8 cellular contexts compared by ENCODE assay signal in genomic region chr2:23940976-23941605, GRCh38. TPM values are rescaled to one million over a fixed set of nuclear protein-coding genes. Genes with fewer than 3 reads are reported as not detected.
A peak's percentile ranks its signal among the peaks of the same experiment; 100 is the strongest.
DNase-seq lines count a peak whose midpoint lies in the region; ATAC-seq and TF ChIP-seq lines count a peak whose summit lies in the region.

No MANE protein-coding gene starts in this region.

- H3K27ac Mint-ChIP-seq in T-helper 17 cell (peak overlapping the region; percentile 86), osteocyte (ENCODE audit: unreplicated experiment) (peak overlapping the region; percentile 93)

- no peaks in the 10 kb centered on the region for H3K9me3 ChIP-seq in T-helper 17 cell (ENCODE audit: control insufficient read depth, low read length, poor library complexity, severe bottlenecking)

- no peaks in the 10 kb centered on the region for H3K9me3 Mint-ChIP-seq in osteocyte (ENCODE audit: unreplicated experiment)

- in situ Hi-C loops in ACHN (cut with HindIII; ENCODE audit: low pct_ligation_motif_present, low pct_unique_long_range_greater_than_20kb, low sequenced_read_pairs) = no loop called here

- ATAC-seq in T-helper 17 cell (no peak), HG03280 (IDR thresholded peaks at IDR 0.05; ENCODE audit: unreplicated experiment) (no peak), left lobe of liver (no peak)

- peak overlapping the region; percentile 95 for H3K4me3 Mint-ChIP-seq in T-helper 17 cell
- peak overlapping the region; percentile 92 for H3K4me3 Mint-ChIP-seq in osteocyte (ENCODE audit: unreplicated experiment)

- H3K4me3 ChIP-seq in H7 (ENCODE audit: insufficient read depth, low read depth, low read length) = peak overlapping the region; percentile 79
- peak overlapping the region; percentile 82 for H3K4me3 ChIP-seq in fibroblast of villous mesenchyme (ENCODE audit: low read depth, low read length)

- H3K4me1 Mint-ChIP-seq in T-helper 17 cell (peaks cover 26% of the 10 kb centered on the region), osteocyte (ENCODE audit: unreplicated experiment) (peaks cover 40% of the 10 kb centered on the region)

- no peaks in the 10 kb centered on the region for H3K27me3 ChIP-seq in H7 (ENCODE audit: control insufficient read depth, insufficient read depth, low read length)

- H3K27me3 Mint-ChIP-seq in T-helper 17 cell = peaks cover 8% of the 10 kb centered on the region
- H3K27me3 Mint-ChIP-seq in osteocyte (ENCODE audit: unreplicated experiment) = no peaks in the 10 kb centered on the region

- peak; percentile 25 for DNase-seq in ACHN
- no peak for DNase-seq in H7
- no peak for DNase-seq in T-helper 17 cell
- peak; percentile 71 for DNase-seq in fibroblast of villous mesenchyme (ENCODE audit: low read depth)
- no peak for DNase-seq in osteocyte (ENCODE audit: extremely low spot score, unreplicated experiment)
- no peak for DNase-seq in left lobe of liver (ENCODE audit: low spot score)
- no peak for DNase-seq in NK-92 treated with Interleukin-12 subunit alpha and Interleukin-12 subunit beta, amount 100 ng/mL, for 24 hours (lab: John Stamatoyannopoulos, UW)

- H3K36me3 Mint-ChIP-seq in T-helper 17 cell (ENCODE audit: low read depth) = peaks cover 3% of the 10 kb centered on the region
- peaks cover 8% of the 10 kb centered on the region for H3K36me3 Mint-ChIP-seq in osteocyte (ENCODE audit: unreplicated experiment)

- TF ChIP-seq CTCF in fibroblast of villous mesenchyme (IDR thresholded peaks at IDR 0.05; ENCODE audit: insufficient read depth, low read depth, low read length) (no peak), osteocyte (IDR thresholded peaks at IDR 0.05) (no peak)

- H3K36me3 ChIP-seq in H7 (replicated peaks; ENCODE audit: control insufficient read depth, insufficient read depth, low read length) = no peaks in the 10 kb centered on the region; the same call in 1 of the 2 replicates

RNA-seq across cellular contexts. Expression of gene UBXN2A, which starts 0.8 kb away (rescaled TPM):
- total RNA-seq in H7 (2014; rRNA removed; shearing (Covaris generic)) = 16.6 and 18.8 TPM in 2 replicates
- total RNA-seq in T-helper 17 cell = 10 to 100 TPM; 12.0 to 13.9 TPM
- total RNA-seq in fibroblast of villous mesenchyme = 9.3 and 18.1 TPM in 2 replicates
- 18.8 and 18.9 TPM in 2 replicates for total RNA-seq in osteocyte
- 6.1 TPM for total RNA-seq in left lobe of liver

RNA-seq across cellular contexts. Expression of gene ATAD2B, which starts 14.2 kb away (rescaled TPM):
- 9.5 and 11.4 TPM in 2 replicates for total RNA-seq in H7 (2014; rRNA removed; shearing (Covaris generic))
- total RNA-seq in T-helper 17 cell = 10 to 100 TPM; 48.3 to 52.3 TPM
- total RNA-seq in fibroblast of villous mesenchyme = 12.9 and 16.0 TPM in 2 replicates
- 23.8 and 27.3 TPM in 2 replicates for total RNA-seq in osteocyte
- 11.1 TPM for total RNA-seq in left lobe of liver

Comparison
In these comparisons a context has a peak if more than half of its experiments do, and no peak if none do; other contexts are left out.
1. DNase-seq: peak in ACHN (single experiment) and fibroblast of villous mesenchyme (single experiment); none in H7 (single experiment), T-helper 17 cell (0 of 3), osteocyte (single experiment), left lobe of liver (single experiment) and NK-92 treated with Interleukin-12 subunit alpha and Interleukin-12 subunit beta, amount 100 ng/mL, for 24 hours (single experiment).